In genomic region chr6:135180458-135181332, GRCh38 we compare ENCODE assay signal across 8 cellular contexts. TPM values are rescaled to one million over a fixed set of nuclear protein-coding genes. Genes with fewer than 3 reads are reported as not detected.
DNase-seq lines count a peak whose midpoint lies in the region; ATAC-seq and TF ChIP-seq lines count a peak whose summit lies in the region.

Gene MYB, plus strand, starts transcription at chr6:135181308. Its CDS starts 206 bp downstream, at chr6:135181514.

- 1% methylated on average over 35 of the region's 83 CpGs for WGBS in suprapubic skin

- peak in 1 of 2 donors; percentile 13 for TF ChIP-seq POLR2A in suprapubic skin (IDR thresholded peaks at IDR 0.05)

- peaks cover 21 to 30% of the 10 kb centered on the region in 2 donors for H3K4me1 Mint-ChIP-seq in natural killer cell

- H3K4me1 ChIP-seq in suprapubic skin = peaks cover 23% of the 10 kb centered on the region

- TF ChIP-seq EP300 in suprapubic skin (IDR thresholded peaks at IDR 0.05) = no peak

- ATAC-seq in GM21717 (IDR thresholded peaks at IDR 0.05; ENCODE audit: unreplicated experiment) (peak; percentile 39), esophagus mucosa (peak; percentile 68), natural killer cell (peak; percentile 63 to 71 (median 66))

- H3K27ac ChIP-seq in suprapubic skin = peak within 1 kb of the TSS; percentile 68

- H3K9me3 ChIP-seq in suprapubic skin = no peaks in the 10 kb centered on the region

- H3K36me3 ChIP-seq in suprapubic skin = no peaks in the 10 kb centered on the region

- peak within 1 kb of the TSS in 1 of 2 donors; percentile 19 for H3K27ac Mint-ChIP-seq in natural killer cell

- H3K27me3 Mint-ChIP-seq in natural killer cell (ENCODE audit: low read depth in 2 of 2) = peaks cover 0 to 6% of the 10 kb centered on the region in 2 donors

- peak within 1 kb of the TSS; percentile 88 for H3K4me3 Mint-ChIP-seq in natural killer cell

- TF ChIP-seq CTCF in natural killer cell (IDR thresholded peaks at IDR 0.05) = no peak
- no peak for TF ChIP-seq CTCF in suprapubic skin (IDR thresholded peaks at IDR 0.05)

- peaks cover 9% of the 10 kb centered on the region for H3K27me3 ChIP-seq in suprapubic skin

- DNase-seq in DMS53 (lab: John Stamatoyannopoulos, UW) (peak; percentile 86), OCI-M1 (lab: John Stamatoyannopoulos, UW) (peak; percentile 95), natural killer cell (peak; percentile 46), suprapubic skin (ENCODE audit: low spot score in 2 of 2) (peak; percentile 67 to 79)
- DNase-seq in Jurkat, Clone E6-1 (ENCODE audit: low read depth, low spot score) = peak; percentile 92
- DNase-seq in activated CD8-positive, alpha-beta memory T cell treated with anti-CD3 and anti-CD28 coated beads, Interleukin-2, amount 50 U/mL, for 48 hours = peak; percentile 86

- peak within 1 kb of the TSS; percentile 97 for H3K4me3 ChIP-seq in Jurkat, Clone E6-1 (ENCODE audit: low read length)
- H3K4me3 ChIP-seq in suprapubic skin = peak within 1 kb of the TSS; percentile 68

- no peaks in the 10 kb centered on the region for H3K36me3 Mint-ChIP-seq in natural killer cell

- H3K9me3 Mint-ChIP-seq in natural killer cell = no peaks in the 10 kb centered on the region

- intact Hi-C loops in natural killer cell (cut with micrococcal nuclease) = loop anchor here (5.0 to 10.0 kb wide), 3 partner anchors 33 to 1006 kb away; partner anchors contain the start of gene HBS1L

RNA-seq across cellular contexts. Expression of gene MYB, which starts in this region (rescaled TPM):
- 161 TPM for polyA plus RNA-seq in Jurkat, Clone E6-1 (2012; ENCODE audit: insufficient read depth, insufficient read length)
- total RNA-seq in esophagus mucosa (1.3 TPM), natural killer cell (1 to 10 TPM in 2 of 3 donors, under 1 TPM in 1; 0.40 to 3.5 (median 1.3) TPM), suprapubic skin (10 to 100 TPM in 1 of 4 donors, 1 to 10 TPM in 3; 5.1 to 18.0 (median 8.8) TPM)

Comparison
In these comparisons a context has a peak if more than half of its experiments do, and no peak if none do; other contexts are left out.
1. Peak in every context shown above with its lines: DNase-seq, ATAC-seq, H3K4me3 ChIP-seq and H3K27ac ChIP-seq.